ENCODE assay signal across 9 cellular contexts in the genomic region with DNA sequence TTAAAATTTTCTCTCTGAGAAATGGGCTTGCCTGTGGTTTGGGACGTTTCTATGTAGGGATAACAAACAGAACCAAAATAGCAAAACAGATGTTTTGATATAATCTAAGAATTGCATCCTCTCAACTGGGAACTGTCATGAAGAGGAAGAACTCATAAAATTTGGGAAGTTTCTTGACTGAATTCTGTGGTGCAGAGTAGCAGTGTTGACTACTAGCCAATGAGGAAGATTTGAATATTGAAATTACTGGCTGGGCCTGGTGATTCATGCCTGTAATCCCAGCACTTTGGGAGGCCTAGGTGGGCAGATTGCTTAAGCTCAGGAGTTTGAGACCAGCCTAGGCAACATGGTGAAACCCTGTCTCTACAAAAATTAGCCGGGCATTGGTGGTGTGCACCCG. TPM values are rescaled to one million over a fixed set of nuclear protein-coding genes. Genes with fewer than 3 reads are reported as not detected.
DNase-seq lines count a peak whose midpoint lies in the region; ATAC-seq and TF ChIP-seq lines count a peak whose summit lies in the region.
"Had no signal": no experiment of that assay in that cellular context is flagged by ENCODE, and none has a peak within 500 bp of the region (broad histone marks: within the 10 kb centered on the region; RNA-seq: fewer than 3 reads in every experiment).

No MANE protein-coding gene starts in this region.

- peaks cover 60% of the 10 kb centered on the region for H3K4me1 ChIP-seq in left ventricle myocardium inferior

- CTCF ChIA-PET in activated CD8-positive, alpha-beta memory T cell treated with anti-CD3 and anti-CD28 coated beads, Interleukin-2, amount 10 ng/mL, durations not matched to agents 7 days and 5 days (lab: Charles Lee) = interaction anchor here (0.7 to 1.7 kb wide), 4 partner anchors 30 to 225 kb away, joined by 3 to 4 read pairs (median 3); a partner anchor contains a TSS
- CTCF ChIA-PET in activated CD8-positive, alpha-beta T cell treated with anti-CD3 and anti-CD28 coated beads, Interleukin-2, amount 10 ng/mL, durations not matched to agents 7 days and 5 days (lab: Charles Lee) = interaction anchor here (1.2 to 2.0 kb wide), 5 partner anchors 11 to 307 kb away, joined by 3 to 12 read pairs (median 7); no protein-coding TSS in a partner anchor

- POLR2A ChIA-PET in activated CD8-positive, alpha-beta T cell treated with anti-CD3 and anti-CD28 coated beads, Interleukin-2, amount 10 ng/mL, durations not matched to agents 7 days and 5 days (lab: Charles Lee) = interaction anchor here (0.6 to 1.7 kb wide), 4 partner anchors 11 to 115 kb away, joined by 3 to 5 read pairs (median 4); a partner anchor contains a TSS

- TF ChIP-seq CTCF in left ventricle myocardium inferior (IDR thresholded peaks at IDR 0.05; ENCODE audit: borderline replicate concordance) = no peak

- no peaks in the 10 kb centered on the region for H3K9me3 ChIP-seq in left ventricle myocardium inferior (replicated peaks)

- H3K27ac Mint-ChIP-seq in activated CD8-positive, alpha-beta memory T cell treated with anti-CD3 and anti-CD28 coated beads, Interleukin-2, amount 10 ng/mL, durations not matched to agents 7 days and 5 days = peak overlapping the region; percentile 79
- peak overlapping the region; percentile 71 for H3K27ac Mint-ChIP-seq in activated CD8-positive, alpha-beta T cell treated with anti-CD3 and anti-CD28 coated beads, Interleukin-2, amount 10 ng/mL, durations not matched to agents 7 days and 5 days

- H3K4me3 ChIP-seq in left ventricle myocardium inferior = no peak overlapping the region

- no peak for DNase-seq in activated CD8-positive, alpha-beta memory T cell treated with anti-CD3 and anti-CD28 coated beads, Interleukin-2, amount 10 ng/mL, durations not matched to agents 7 days and 5 days
- no peak for DNase-seq in activated CD8-positive, alpha-beta memory T cell treated with anti-CD3 and anti-CD28 coated beads for 24 hours
- no peak for DNase-seq in activated CD8-positive, alpha-beta T cell treated with anti-CD3 and anti-CD28 coated beads, Interleukin-2, amount 10 ng/mL, durations not matched to agents 7 days and 5 days
- DNase-seq in left ventricle myocardium inferior (no peak), substantia nigra (lab: John Stamatoyannopoulos, UW) (no peak), RKO (ENCODE audit: low spot score) (no peak), NCI-H1105 (lab: John Stamatoyannopoulos, UW) (no peak)
- DNase-seq: activated gamma-delta T cell had no signal

- no peaks in the 10 kb centered on the region for H3K27me3 Mint-ChIP-seq in activated CD8-positive, alpha-beta memory T cell treated with anti-CD3 and anti-CD28 coated beads, Interleukin-2, amount 10 ng/mL, durations not matched to agents 7 days and 5 days
- H3K27me3 Mint-ChIP-seq in activated CD8-positive, alpha-beta T cell treated with anti-CD3 and anti-CD28 coated beads, Interleukin-2, amount 10 ng/mL, durations not matched to agents 7 days and 5 days (ENCODE audit: low read depth) = no peaks in the 10 kb centered on the region

- H3K36me3 Mint-ChIP-seq in activated CD8-positive, alpha-beta memory T cell treated with anti-CD3 and anti-CD28 coated beads, Interleukin-2, amount 10 ng/mL, durations not matched to agents 7 days and 5 days = peaks cover 33% of the 10 kb centered on the region
- peaks cover 53% of the 10 kb centered on the region for H3K36me3 Mint-ChIP-seq in activated CD8-positive, alpha-beta T cell treated with anti-CD3 and anti-CD28 coated beads, Interleukin-2, amount 10 ng/mL, durations not matched to agents 7 days and 5 days (ENCODE audit: low read depth)

- ATAC-seq in activated CD8-positive, alpha-beta memory T cell treated with anti-CD3 and anti-CD28 coated beads, Interleukin-2, amount 10 ng/mL, durations not matched to agents 7 days and 5 days = no peak
- ATAC-seq in activated CD8-positive, alpha-beta T cell treated with anti-CD3 and anti-CD28 coated beads, Interleukin-2, amount 10 ng/mL, durations not matched to agents 7 days and 5 days = no peak
- ATAC-seq in HG02610 (IDR thresholded peaks at IDR 0.05; ENCODE audit: unreplicated experiment) = no peak

- peaks cover 22% of the 10 kb centered on the region for H3K36me3 ChIP-seq in left ventricle myocardium inferior

- H3K9me3 Mint-ChIP-seq in activated CD8-positive, alpha-beta memory T cell treated with anti-CD3 and anti-CD28 coated beads, Interleukin-2, amount 10 ng/mL, durations not matched to agents 7 days and 5 days (ENCODE audit: low read depth) = no peaks in the 10 kb centered on the region
- no peaks in the 10 kb centered on the region for H3K9me3 Mint-ChIP-seq in activated CD8-positive, alpha-beta T cell treated with anti-CD3 and anti-CD28 coated beads, Interleukin-2, amount 10 ng/mL, durations not matched to agents 7 days and 5 days (ENCODE audit: insufficient read depth)

- peaks cover 52% of the 10 kb centered on the region for H3K4me1 Mint-ChIP-seq in activated CD8-positive, alpha-beta memory T cell treated with anti-CD3 and anti-CD28 coated beads, Interleukin-2, amount 10 ng/mL, durations not matched to agents 7 days and 5 days
- H3K4me1 Mint-ChIP-seq in activated CD8-positive, alpha-beta T cell treated with anti-CD3 and anti-CD28 coated beads, Interleukin-2, amount 10 ng/mL, durations not matched to agents 7 days and 5 days (ENCODE audit: low read depth) = peaks cover 64% of the 10 kb centered on the region

- no peak overlapping the region for H3K4me3 Mint-ChIP-seq in activated CD8-positive, alpha-beta memory T cell treated with anti-CD3 and anti-CD28 coated beads, Interleukin-2, amount 10 ng/mL, durations not matched to agents 7 days and 5 days
- peak overlapping the region; percentile 49 for H3K4me3 Mint-ChIP-seq in activated CD8-positive, alpha-beta T cell treated with anti-CD3 and anti-CD28 coated beads, Interleukin-2, amount 10 ng/mL, durations not matched to agents 7 days and 5 days

- H3K27ac ChIP-seq in left ventricle myocardium inferior (replicated peaks) (peak overlapping the region; percentile 36), substantia nigra (ENCODE audit: low read depth, low read length, poor library complexity, severe bottlenecking) (peak overlapping the region; percentile 77)

- intact Hi-C loops in left ventricle myocardium inferior (cut with micrococcal nuclease) = no loop called here

- H3K27me3 ChIP-seq in left ventricle myocardium inferior (ENCODE audit: low read depth) = no peaks in the 10 kb centered on the region

RNA-seq across cellular contexts. Expression of a gene that starts 42.2 kb away (rescaled TPM):
- 10 to 100 TPM; 36.8 to 47.5 TPM for total RNA-seq in activated CD8-positive, alpha-beta memory T cell treated with anti-CD3 and anti-CD28 coated beads, Interleukin-2, amount 10 ng/mL, durations not matched to agents 7 days and 5 days
- total RNA-seq in activated CD8-positive, alpha-beta T cell treated with anti-CD3 and anti-CD28 coated beads, Interleukin-2, amount 10 ng/mL, durations not matched to agents 7 days and 5 days = 10 to 100 TPM; 39.9 to 40.5 TPM
- 14.7 TPM for total RNA-seq in left ventricle myocardium inferior
